1 cellular context compared by ENCODE assay signal in genomic region chr6:106027316-106027715, GRCh38.
TF ChIP-seq lines count a peak whose summit lies in the region.

No MANE protein-coding gene starts in this region.

TF ChIP-seq in GM23338, 12 proteins besides CTCF, POLR2A, EP300 and RAD21 (continued from another document):
- TF ChIP-seq ZNF462 (CRISPR knock-in tag; IDR thresholded peaks at IDR 0.05) = no peak
